ENCODE assay signal across 12 cellular contexts in genomic region chr6:46925563-46926253, GRCh38. TPM values are rescaled to one million over a fixed set of nuclear protein-coding genes. Genes with fewer than 3 reads are reported as not detected.
DNase-seq lines count a peak whose midpoint lies in the region; ATAC-seq and TF ChIP-seq lines count a peak whose summit lies in the region.
"Had no signal": no experiment of that assay in that cellular context is flagged by ENCODE, and none has a peak within 500 bp of the region (broad histone marks: within the 10 kb centered on the region; RNA-seq: fewer than 3 reads in every experiment).

No MANE protein-coding gene starts in this region.

- H3K9me3 ChIP-seq in gastrocnemius medialis: no peaks in the 10 kb centered on the region
- H3K9me3 ChIP-seq: ovary had no signal

- peak overlapping the region; percentile 63 for H3K27ac ChIP-seq in VCaP
- H3K27ac ChIP-seq in gastrocnemius medialis: peak overlapping the region; percentile 1 to 79 (median 77)
- H3K27ac ChIP-seq: cardiac muscle cell, ovary had no signal

- TF ChIP-seq CTCF in VCaP (conservative IDR thresholded peaks at IDR 0.05): no peak
- TF ChIP-seq CTCF in gastrocnemius medialis (IDR thresholded peaks at IDR 0.05 in 4 of 5, conservative IDR thresholded peaks at IDR 0.05 in 1 of 5): no peak

- H3K4me3 ChIP-seq in gastrocnemius medialis: no peak overlapping the region
- H3K4me3 ChIP-seq: cardiac muscle cell, ovary had no signal

- no peaks in the 10 kb centered on the region for H3K27me3 ChIP-seq in gastrocnemius medialis
- H3K27me3 ChIP-seq: cardiac muscle cell, ovary had no signal

- DNase-seq in GM04503 (ENCODE audit: low read depth) (peak; percentile 71), glomerular visceral epithelial cell (ENCODE audit: extremely low spot score) (peak; percentile 71), gastrocnemius medialis (peak in 1 of 2 donors; percentile 66), SW480 (ENCODE audit: low spot score) (no peak), left colon (no peak), NCI-H774 (lab: John Stamatoyannopoulos, UW) (no peak)
- DNase-seq: activated CD8-positive, alpha-beta T cell treated with anti-CD3 and anti-CD28 coated beads for 36 hours; NCI-H2081 had no signal

- in situ Hi-C loops in gastrocnemius medialis (cut with MboI; ENCODE audit: low sequenced_read_pairs in 4 of 4): no loop called here

- ATAC-seq in gastrocnemius medialis (peak in 1 of 2 donors; percentile 69), left colon (no peak), HG03039 (IDR thresholded peaks at IDR 0.05; ENCODE audit: unreplicated experiment) (no peak)
- ATAC-seq: activated CD8-positive, alpha-beta T cell treated with anti-CD3 and anti-CD28 coated beads for 36 hours had no signal

- H3K36me3 ChIP-seq in gastrocnemius medialis: no peaks in the 10 kb centered on the region
- H3K36me3 ChIP-seq: cardiac muscle cell, ovary had no signal

- intact Hi-C loops in gastrocnemius medialis (cut with DNase I; ENCODE audit: low total_unique reads): no loop called here
- intact Hi-C loops in left colon (cut with DNase I, micrococcal nuclease): no loop called here

- no peak for TF ChIP-seq POLR2A in gastrocnemius medialis (IDR thresholded peaks at IDR 0.05)

- peaks cover 3 to 19% of the 10 kb centered on the region in 2 donors for H3K4me1 ChIP-seq in gastrocnemius medialis

RNA-seq across cellular contexts. Expression of gene ADGRF5, which starts 4.0 kb away (rescaled TPM):
- total RNA-seq in gastrocnemius medialis (10 to 100 TPM; 27.6 to 49.2 (median 41.0) TPM), left colon (1 to 10 TPM; 3.2 to 3.8 TPM)
- total RNA-seq: activated CD8-positive, alpha-beta T cell treated with anti-CD3 and anti-CD28 coated beads for 36 hours had no signal

Comparison
In these comparisons a context has a peak if more than half of its experiments do, and no peak if none do; other contexts are left out.
1. DNase-seq: peak in GM04503 (single experiment) and glomerular visceral epithelial cell (single experiment); none in SW480 (single experiment), left colon (0 of 2) and NCI-H774 (single experiment).
2. RNA of gene ADGRF5, which starts 4.0 kb away (total RNA-seq): 27.6 to 49.2 TPM in gastrocnemius medialis; 3.2 to 3.8 TPM in left colon; every median in the first group is over 4 times any median in the second.